ENCODE assay signal across 8 cellular contexts in genomic region chr13:103140001-103140671, GRCh38.
A peak's percentile ranks its signal among the peaks of the same experiment; 100 is the strongest.
DNase-seq lines count a peak whose midpoint lies in the region; ATAC-seq and TF ChIP-seq lines count a peak whose summit lies in the region.

No MANE protein-coding gene starts in this region.

- H3K36me3 Mint-ChIP-seq in activated CD4-positive, alpha-beta T cell treated with anti-CD3 and anti-CD28 coated beads, Interleukin-2, amount 10 ng/mL, durations not matched to agents 7 days and 5 days (ENCODE audit: low read depth), result no peaks in the 10 kb centered on the region

- POLR2A ChIA-PET in activated CD4-positive, alpha-beta T cell treated with anti-CD3 and anti-CD28 coated beads, Interleukin-2, amount 10 ng/mL, durations not matched to agents 7 days and 5 days (lab: Charles Lee), result no interaction called here

- CTCF ChIA-PET in activated CD4-positive, alpha-beta T cell treated with anti-CD3 and anti-CD28 coated beads, Interleukin-2, amount 10 ng/mL, durations not matched to agents 7 days and 5 days (lab: Charles Lee), result interaction anchor here (0.5 kb wide), 1 partner anchor 87 kb away, joined by 4 read pairs; no protein-coding TSS in a partner anchor

- H3K4me3 ChIP-seq in GM06990 (replicated peaks; ENCODE audit: low read depth, low read length), result no peak overlapping the region

- TF ChIP-seq CTCF in GM06990 (IDR thresholded peaks at IDR 0.05; ENCODE audit: insufficient read depth, low read length, poor library complexity, severe bottlenecking), result peak; percentile 89

- DNase-seq in GM06990 (ENCODE audit: extremely low read depth, insufficient read length) (no peak), RPMI7951 (ENCODE audit: low read depth) (peak; percentile 3), left ventricle myocardium superior (no peak), ureter (ENCODE audit: low spot score) (no peak)
- DNase-seq in activated CD8-positive, alpha-beta memory T cell treated with anti-CD3 and anti-CD28 coated beads for 24 hours, result no peak
- no peak for DNase-seq in activated CD4-positive, alpha-beta T cell treated with anti-CD3 and anti-CD28 coated beads, Interleukin-2, amount 10 ng/mL, durations not matched to agents 7 days and 5 days

- ATAC-seq in GM19468 (IDR thresholded peaks at IDR 0.05; ENCODE audit: extremely low read depth, unreplicated experiment) (peak; percentile 77), HG03354 (IDR thresholded peaks at IDR 0.05; ENCODE audit: poor library complexity, severe bottlenecking, unreplicated experiment) (peak; percentile 97), left ventricle myocardium superior (peak; percentile 41)

- H3K9me3 Mint-ChIP-seq in activated CD4-positive, alpha-beta T cell treated with anti-CD3 and anti-CD28 coated beads, Interleukin-2, amount 10 ng/mL, durations not matched to agents 7 days and 5 days, result no peaks in the 10 kb centered on the region

- H3K4me1 Mint-ChIP-seq in activated CD4-positive, alpha-beta T cell treated with anti-CD3 and anti-CD28 coated beads, Interleukin-2, amount 10 ng/mL, durations not matched to agents 7 days and 5 days, result no peaks in the 10 kb centered on the region

- intact Hi-C loops in left ventricle myocardium superior (cut with micrococcal nuclease), result no loop called here

- no peak overlapping the region for H3K27ac Mint-ChIP-seq in activated CD4-positive, alpha-beta T cell treated with anti-CD3 and anti-CD28 coated beads, Interleukin-2, amount 10 ng/mL, durations not matched to agents 7 days and 5 days

- H3K27me3 ChIP-seq in GM06990 (replicated peaks; ENCODE audit: control insufficient read depth, insufficient read depth, low read length), result no peaks in the 10 kb centered on the region

- H3K4me3 Mint-ChIP-seq in activated CD4-positive, alpha-beta T cell treated with anti-CD3 and anti-CD28 coated beads, Interleukin-2, amount 10 ng/mL, durations not matched to agents 7 days and 5 days, result no peak overlapping the region

- no peaks in the 10 kb centered on the region for H3K27me3 Mint-ChIP-seq in activated CD4-positive, alpha-beta T cell treated with anti-CD3 and anti-CD28 coated beads, Interleukin-2, amount 10 ng/mL, durations not matched to agents 7 days and 5 days

- no peaks in the 10 kb centered on the region for H3K36me3 ChIP-seq in GM06990 (ENCODE audit: control insufficient read depth, insufficient read depth, low read length)

Comparison
In these comparisons a context has a peak if more than half of its experiments do, and no peak if none do; other contexts are left out.
1. ATAC-seq: peak in every context shown above with its lines; median percentile 97 in HG03354; 77 in GM19468; 41 in left ventricle myocardium superior.